In the genomic region with DNA sequence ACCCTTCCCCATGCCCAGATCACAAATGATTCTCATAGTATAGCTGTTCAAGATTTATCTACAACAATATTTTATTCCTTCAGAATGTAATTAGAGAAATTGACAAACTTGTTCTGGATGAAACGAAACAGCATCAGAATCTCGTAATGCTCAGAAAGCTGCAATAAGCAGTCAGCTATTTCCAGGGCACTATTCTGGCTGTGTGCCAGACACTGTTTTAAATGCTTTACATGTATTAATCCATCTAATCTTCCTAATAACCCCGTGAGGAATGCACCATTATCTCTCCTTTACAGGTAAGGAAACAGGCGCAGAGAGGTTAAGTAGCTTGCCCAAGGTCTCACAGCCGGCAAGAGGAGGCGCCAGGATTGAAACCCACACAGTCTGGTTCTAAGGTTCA, we compare ENCODE assay signal across 16 cellular contexts. TPM values are rescaled to one million over a fixed set of nuclear protein-coding genes. Genes with fewer than 3 reads are reported as not detected.
DNase-seq lines count a peak whose midpoint lies in the region; ATAC-seq, FAIRE-seq and TF ChIP-seq lines count a peak whose summit lies in the region.
"Had no signal": no experiment of that assay in that cellular context is flagged by ENCODE, and none has a peak within 500 bp of the region (broad histone marks: within the 10 kb centered on the region; RNA-seq: fewer than 3 reads in every experiment).

No MANE protein-coding gene starts in this region.

- in situ Hi-C loops in HepG2 (cut with HindIII; ENCODE audit: extremely low pct_ligation_motif_present, low pct_unique_long_range_greater_than_20kb) = no loop called here

- H2AFZ ChIP-seq in HepG2 (ENCODE audit: low read length) = no peak overlapping the region

- POLR2A ChIA-PET in HepG2 (lab: Yijun Ruan, JAX) = no interaction called here

- no peak overlapping the region for H3K4me2 ChIP-seq in HepG2 (ENCODE audit: low read depth, low read length)

- intact Hi-C loops in HepG2 (cut with micrococcal nuclease; ENCODE audit: unreplicated experiment) = no loop called here
- intact Hi-C loops in right lobe of liver (cut with DNase I) = no loop called here
- intact Hi-C loops in esophagus squamous epithelium (cut with DNase I) = no loop called here

- TF ChIP-seq POLR2A in HepG2 (IDR thresholded peaks at IDR 0.05; ENCODE audit: insufficient read depth in 1 of 2, low read depth in 2 of 2, low read length in 2 of 2) (no peak), right lobe of liver (IDR thresholded peaks at IDR 0.05) (no peak), esophagus squamous epithelium (IDR thresholded peaks at IDR 0.05) (no peak)

- CTCF ChIA-PET in HepG2 (lab: Yijun Ruan, JAX; ENCODE audit: low intra/inter-chr PET ratio, low total read pairs) = no interaction called here

- H3K79me2 ChIP-seq in HepG2 (ENCODE audit: insufficient read depth, low read length) = no peaks in the 10 kb centered on the region

- WGBS in HepG2 (ENCODE audit: low lambda C conversion rate) = 65% methylated on average over 6 of the region's 6 CpGs
- 61% methylated on average over 6 of the region's 6 CpGs for WGBS in right lobe of liver (ENCODE audit: insufficient coverage, low coverage, low lambda C conversion rate, missing lambda C conversion rate)
- WGBS in esophagus squamous epithelium, 2 donors = 42 to 59% methylated on average over 6 of the region's 6 CpGs

- no peak for TF ChIP-seq CTCF in HepG2 (CRISPR knock-in tag; IDR thresholded peaks at IDR 0.05)
- no peak for TF ChIP-seq CTCF in right lobe of liver (IDR thresholded peaks at IDR 0.05)
- TF ChIP-seq CTCF in RWPE2 (IDR thresholded peaks at IDR 0.05; ENCODE audit: poor library complexity, severe bottlenecking) = no peak
- TF ChIP-seq CTCF in esophagus squamous epithelium (IDR thresholded peaks at IDR 0.05) = no peak

- H3K9me3 ChIP-seq in HepG2 (ENCODE audit: low read length) (no peaks in the 10 kb centered on the region), right lobe of liver (no peaks in the 10 kb centered on the region), RWPE2 (ENCODE audit: severe bottlenecking) (no peaks in the 10 kb centered on the region), esophagus squamous epithelium (no peaks in the 10 kb centered on the region)

- no peak for TF ChIP-seq RAD21 in HepG2 (CRISPR knock-in tag; IDR thresholded peaks at IDR 0.05)

- no peak overlapping the region for H3K4me3 ChIP-seq in HepG2 (replicated peaks in 1 of 3; ENCODE audit: insufficient read depth in 1 of 3, low read depth in 2 of 3, low read length in 3 of 3)
- no peak overlapping the region for H3K4me3 ChIP-seq in right lobe of liver
- peak overlapping the region; percentile 6 for H3K4me3 ChIP-seq in RWPE2 (ENCODE audit: severe bottlenecking)
- peak overlapping the region in 3 of 4 donors; percentile 13 to 26 (median 23) for H3K4me3 ChIP-seq in esophagus squamous epithelium

- ATAC-seq in HepG2 (no peak), right lobe of liver (no peak), RWPE2 (ENCODE audit: low read depth) (0 out of 3 replicates have a peak, but pooled peaks have one; percentile 4), HG03457 (IDR thresholded peaks at IDR 0.05; ENCODE audit: unreplicated experiment) (no peak), GM21367 (IDR thresholded peaks at IDR 0.05; ENCODE audit: unreplicated experiment) (no peak)

- no TSS peak for BruUV-seq in HepG2 (replicated peaks; lab: Mats Ljungman, UMichigan)

- H4K20me1 ChIP-seq in HepG2 (ENCODE audit: insufficient read depth, low read length) = no peaks in the 10 kb centered on the region

- FAIRE-seq in HepG2 (lab: Jason Lieb, UNC) = no peak
- FAIRE-seq: H54 had no signal

- peaks cover 0 to 16% of the 10 kb centered on the region in 2 experiments; a peak in 3 of 5 replicates for H3K27me3 ChIP-seq in HepG2 (ENCODE audit: control insufficient read depth in 1 of 2, insufficient read depth in 2 of 2, low read length in 2 of 2)
- no peaks in the 10 kb centered on the region for H3K27me3 ChIP-seq in right lobe of liver
- H3K27me3 ChIP-seq in RWPE2 (ENCODE audit: insufficient read depth, poor library complexity, severe bottlenecking) = no peaks in the 10 kb centered on the region
- peaks cover 0 to 33% (median 0%) of the 10 kb centered on the region in 4 donors for H3K27me3 ChIP-seq in esophagus squamous epithelium

- H3K27ac ChIP-seq in HepG2 (ENCODE audit: extremely low read length, insufficient read depth, low read length) (no peak overlapping the region), right lobe of liver (no peak overlapping the region), RWPE2 (ENCODE audit: poor library complexity, severe bottlenecking) (peak overlapping the region; percentile 80), esophagus squamous epithelium (peak overlapping the region in 3 of 4 donors; percentile 4 to 31 (median 27))
- H3K27ac ChIP-seq: C4-2B had no signal

- DNase-seq in HepG2 (ENCODE audit: low spot score) = no peak
- DNase-seq in right lobe of liver = no peak
- no peak for DNase-seq in RWPE2 (ENCODE audit: low spot score)
- no peak for DNase-seq in esophagus squamous epithelium (lab: John Stamatoyannopoulos, UW)
- no peak for DNase-seq in dermis blood vessel endothelial cell
- no peak for DNase-seq in activated CD8-positive, alpha-beta memory T cell treated with anti-CD3 and anti-CD28 coated beads, Interleukin-2, amount 50 U/mL, for 48 hours
- DNase-seq: DMS153, HFFc6, NCI-H187, NCI-H774, SIG-M5 had no signal

- no peaks in the 10 kb centered on the region for H3K36me3 ChIP-seq in HepG2 (replicated peaks in 1 of 2; ENCODE audit: control insufficient read depth in 1 of 2, insufficient read depth in 2 of 2, low read length in 2 of 2)
- H3K36me3 ChIP-seq in right lobe of liver = no peaks in the 10 kb centered on the region
- no peaks in the 10 kb centered on the region for H3K36me3 ChIP-seq in RWPE2 (ENCODE audit: low read depth)
- H3K36me3 ChIP-seq in esophagus squamous epithelium = no peaks in the 10 kb centered on the region

- no peak for TF ChIP-seq EP300 in HepG2 (IDR thresholded peaks at IDR 0.05; ENCODE audit: low read depth in 2 of 2, low read length in 2 of 2)
- no peak for TF ChIP-seq EP300 in HepG2 (CRISPR knock-in tag; IDR thresholded peaks at IDR 0.05; ENCODE audit: borderline replicate concordance)

- H3K4me1 ChIP-seq in HepG2 (ENCODE audit: insufficient read depth, low read length) (no peaks in the 10 kb centered on the region), right lobe of liver (no peaks in the 10 kb centered on the region), RWPE2 (ENCODE audit: insufficient read depth, poor library complexity, severe bottlenecking) (peaks cover 30% of the 10 kb centered on the region), esophagus squamous epithelium (peaks cover 0 to 26% (median 0%) of the 10 kb centered on the region in 3 donors)

- no peak overlapping the region for H3K9ac ChIP-seq in HepG2 (ENCODE audit: insufficient read depth, low read depth, low read length)

TF ChIP-seq in HepG2, 621 proteins besides CTCF, POLR2A, EP300 and RAD21:
- 0 out of 2 replicates have a peak, but pooled peaks have one; percentile 9 for TF ChIP-seq LCORL (IDR thresholded peaks at IDR 0.05)
- no peak for TF ChIP-seq LCORL (CRISPR knock-in tag; IDR thresholded peaks at IDR 0.05)
- no peak for TF ChIP-seq ONECUT2 (CRISPR knock-in tag; IDR thresholded peaks at IDR 0.05)
TF ChIP-seq in HepG2: peak in this region for 1.

RNA-seq across cellular contexts. Expression of a gene that starts 10.1 kb away (rescaled TPM):
- not detected in 2 replicates for total RNA-seq in HepG2 (2016; rRNA removed; fragmentation: Illumina TruSeq; extraction: Trizol)
- not detected in 2 replicates for total RNA-seq in HepG2 (2016; cell fraction: cytosol; rRNA removed; fragmentation: Illumina TruSeq; extraction: Trizol; ENCODE audit: low read depth)
- total RNA-seq in HepG2 (2016; cell fraction: insoluble cytoplasmic fraction; rRNA removed; fragmentation: Illumina TruSeq; extraction: Trizol) = not detected in 2 replicates
- total RNA-seq in HepG2 (2016; cell fraction: membrane; rRNA removed; fragmentation: Illumina TruSeq; extraction: Trizol) = not detected in 2 replicates
- total RNA-seq in HepG2 (2016; cell fraction: nucleus; rRNA removed; fragmentation: Illumina TruSeq; extraction: Trizol) = not detected in 2 replicates
- not detected in 2 replicates for polyA plus RNA-seq in HepG2 (2011; rRNA removed)
- not detected in 2 replicates for polyA plus RNA-seq in HepG2 (2011; cell fraction: cytosol; rRNA removed)
- not detected in 2 replicates for polyA plus RNA-seq in HepG2 (2011; cell fraction: nucleus; rRNA removed)
- not detected in 2 replicates for polyA plus RNA-seq in HepG2 (2012)
- not detected in 2 replicates for polyA plus RNA-seq in HepG2 (2016; cell fraction: cytosol; fragmentation: Illumina TruSeq; extraction: Trizol; ENCODE audit: low read depth)
- not detected in 2 replicates for polyA plus RNA-seq in HepG2 (2016; cell fraction: insoluble cytoplasmic fraction; fragmentation: Illumina TruSeq; extraction: Trizol; ENCODE audit: low read depth)
- polyA plus RNA-seq in HepG2 (2016; cell fraction: membrane; fragmentation: Illumina TruSeq; extraction: Trizol; ENCODE audit: low read depth) = not detected in 2 replicates
- not detected in 2 replicates for polyA plus RNA-seq in HepG2 (2016; cell fraction: nucleus; fragmentation: Illumina TruSeq; extraction: Trizol; ENCODE audit: insufficient read depth, low read depth)
- polyA minus RNA-seq in HepG2 (2011; rRNA and poly(A)+ RNA removed; ENCODE audit: low replicate concordance) = not detected in 2 replicates
- polyA minus RNA-seq in HepG2 (2011; cell fraction: cytosol; rRNA and poly(A)+ RNA removed) = not detected in 2 replicates
- polyA minus RNA-seq in HepG2 (2011; cell fraction: nucleus; rRNA and poly(A)+ RNA removed) = not detected in 2 replicates
- total RNA-seq in right lobe of liver = under 1 TPM in 2 of 6 experiments, not detected in 4; 0.30 to 0.31 TPM
- total RNA-seq in esophagus squamous epithelium = 1 to 10 TPM; 3.1 to 9.2 (median 7.6) TPM
- not detected in 2 replicates for total RNA-seq in dermis blood vessel endothelial cell
- total RNA-seq: A673 had no signal

Comparison
In these comparisons a context has a peak if more than half of its experiments do, and no peak if none do; other contexts are left out.
1. H3K27ac ChIP-seq: peak in RWPE2 (single experiment) and esophagus squamous epithelium (3 of 4); none in HepG2 (single experiment) and right lobe of liver (0 of 3).
2. H3K4me3 ChIP-seq: peak in RWPE2 (single experiment) and esophagus squamous epithelium (3 of 4); none in HepG2 (0 of 3) and right lobe of liver (0 of 3).